In the genomic region with DNA sequence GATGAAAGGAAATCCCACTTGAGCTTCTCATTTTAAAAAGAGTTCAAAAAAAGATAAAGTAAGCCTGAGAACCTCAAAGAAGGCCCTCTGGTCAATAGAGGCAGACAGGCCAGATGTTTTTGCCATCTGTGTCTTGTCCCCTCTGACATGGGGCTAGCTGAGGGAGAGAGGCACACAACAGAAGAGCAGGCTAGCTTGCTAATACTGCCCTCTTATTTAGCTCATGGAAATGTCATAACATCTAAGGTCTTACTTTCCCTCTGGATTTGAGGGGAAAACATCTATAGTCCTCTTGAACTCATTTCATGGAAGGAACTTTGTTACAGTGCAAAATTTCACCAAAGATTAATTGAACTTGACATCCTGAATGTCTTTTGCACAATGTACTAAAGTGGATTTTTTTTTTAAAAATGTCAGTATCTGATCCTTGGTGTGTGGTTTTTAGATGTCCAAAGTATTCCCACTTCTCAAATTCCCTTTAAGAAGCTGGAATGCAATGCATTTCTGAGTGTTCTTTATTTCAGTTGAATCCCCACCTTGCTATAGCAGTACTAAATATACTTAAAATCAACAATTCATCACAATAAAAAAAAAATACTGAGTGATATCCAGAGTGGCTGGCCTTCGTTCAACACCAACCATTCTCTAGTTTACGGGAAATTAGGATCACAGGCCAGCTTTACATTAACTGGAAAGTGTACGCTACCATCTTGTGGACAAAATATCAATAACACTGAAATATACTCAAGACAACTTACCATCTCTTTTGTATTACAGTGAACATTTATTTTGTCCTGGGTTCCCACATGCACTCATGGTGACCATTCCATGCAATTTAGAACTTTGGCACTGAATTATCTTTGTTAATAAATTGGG, we compare ENCODE assay signal across 9 cellular contexts.
A peak's percentile ranks its signal among the peaks of the same experiment; 100 is the strongest.
DNase-seq lines count a peak whose midpoint lies in the region; ATAC-seq, FAIRE-seq and TF ChIP-seq lines count a peak whose summit lies in the region.
"Had no signal": no experiment of that assay in that cellular context is flagged by ENCODE, and none has a peak within 500 bp of the region (broad histone marks: within the 10 kb centered on the region; RNA-seq: fewer than 3 reads in every experiment).

No MANE protein-coding gene starts in this region.

- H3K9me2 ChIP-seq in OCI-LY7 (ENCODE audit: insufficient read depth, low read length) = no peaks in the 10 kb centered on the region

- peak; percentile 46 for DNase-seq in AG08395 (ENCODE audit: low spot score)
- no peak for DNase-seq in H54 (ENCODE audit: insufficient read length, low spot score)
- DNase-seq in OCI-LY7 (ENCODE audit: low spot score) = peak; percentile 9
- peak; percentile 39 for DNase-seq in glomerular visceral epithelial cell (ENCODE audit: extremely low spot score)
- DNase-seq: effector CD8-positive, alpha-beta T cell had no signal

- CTCF ChIA-PET in OCI-LY7 (lab: Charles Lee; ENCODE audit: unreplicated experiment) = no interaction called here

- TF ChIP-seq POLR2A in H54 (IDR thresholded peaks at IDR 0.05; ENCODE audit: low read depth, low read length) = no peak

- no TSS peak for BruUV-seq in OCI-LY7 (replicated peaks; lab: Mats Ljungman, UMichigan)

- TF ChIP-seq CTCF in OCI-LY7 (conservative IDR thresholded peaks at IDR 0.05; ENCODE audit: low read length) = peak; percentile 64

- peak; percentile 27 for FAIRE-seq in H54 (lab: Jason Lieb, UNC)

- intact Hi-C loops in OCI-LY7 (cut with micrococcal nuclease; ENCODE audit: unreplicated experiment) = no loop called here

- no peaks in the 10 kb centered on the region for H3K36me3 ChIP-seq in OCI-LY7 (ENCODE audit: insufficient read depth, low read length)

- H3K4me1 ChIP-seq in OCI-LY7 (ENCODE audit: insufficient read depth, low read length, poor library complexity, severe bottlenecking) = no peaks in the 10 kb centered on the region

- no peak overlapping the region for H2AFZ ChIP-seq in OCI-LY7 (ENCODE audit: low read length)

- H3K9me3 ChIP-seq in OCI-LY7 (ENCODE audit: low read length) = no peaks in the 10 kb centered on the region

- no peak overlapping the region for H3K4me3 ChIP-seq in OCI-LY7 (ENCODE audit: low read depth, low read length, poor library complexity, severe bottlenecking)

- POLR2A ChIA-PET in OCI-LY7 (lab: Charles Lee) = interaction anchor here (0.6 kb wide), 1 partner anchor 576 kb away, joined by 4 read pairs; no protein-coding TSS in a partner anchor

- H3K79me2 ChIP-seq in OCI-LY7 (ENCODE audit: insufficient read depth, low read depth, low read length) = no peaks in the 10 kb centered on the region

- H3K4me2 ChIP-seq in OCI-LY7 (ENCODE audit: low read length) = no peak overlapping the region

- ATAC-seq in GM21717 (IDR thresholded peaks at IDR 0.05; ENCODE audit: unreplicated experiment) = no peak
- ATAC-seq in HG03175 (IDR thresholded peaks at IDR 0.05; ENCODE audit: unreplicated experiment) = no peak
- ATAC-seq in HG03520 (IDR thresholded peaks at IDR 0.05; ENCODE audit: unreplicated experiment) = no peak
- ATAC-seq in HG02884 (IDR thresholded peaks at IDR 0.05; ENCODE audit: unreplicated experiment) = no peak

- H3K27ac ChIP-seq in OCI-LY7 (ENCODE audit: low read depth, low read length, poor library complexity, severe bottlenecking) = no peak overlapping the region

- no peaks in the 10 kb centered on the region for H4K20me1 ChIP-seq in OCI-LY7 (ENCODE audit: insufficient read depth, low read length)
